ENCODE assay signal across 19 cellular contexts in the genomic region with DNA sequence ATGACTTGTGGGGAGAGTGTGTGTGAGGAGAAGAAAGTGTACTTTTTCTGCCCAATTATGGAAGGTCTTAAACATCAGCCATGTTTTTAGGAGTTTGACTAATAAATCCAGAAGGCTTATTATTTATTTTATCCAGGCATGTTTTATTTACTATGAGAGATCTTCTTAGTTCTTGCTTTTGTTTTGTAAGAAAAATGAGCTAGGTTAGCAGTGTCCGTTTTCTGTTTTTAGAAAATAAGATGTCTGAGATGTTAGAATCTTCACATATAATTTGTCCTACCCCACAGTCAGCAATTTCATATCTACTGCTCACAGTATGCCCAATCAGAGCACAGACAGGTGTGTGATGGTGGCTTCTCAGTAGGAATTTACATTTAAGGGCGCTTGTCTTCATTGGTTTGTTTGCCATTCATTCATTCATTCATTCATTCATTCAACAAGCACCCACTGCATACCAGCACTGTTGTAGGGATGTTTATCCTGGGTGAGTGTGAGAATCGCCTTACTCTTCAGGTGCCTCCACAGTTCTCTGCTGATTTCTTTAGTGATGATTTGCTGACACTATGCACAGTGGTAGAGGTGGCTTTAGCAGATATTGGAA.
DNase-seq lines count a peak whose midpoint lies in the region; ATAC-seq, FAIRE-seq and TF ChIP-seq lines count a peak whose summit lies in the region.
"Had no signal": no experiment of that assay in that cellular context is flagged by ENCODE, and none has a peak within 500 bp of the region (broad histone marks: within the 10 kb centered on the region; RNA-seq: fewer than 3 reads in every experiment).

No MANE protein-coding gene starts in this region.

- no peaks in the 10 kb centered on the region for H3K36me3 Mint-ChIP-seq in Caco-2 (ENCODE audit: insufficient read depth, unreplicated experiment)
- H3K36me3 Mint-ChIP-seq in stimulated activated effector memory CD8-positive, alpha-beta T cell treated with anti-CD3 and anti-CD28 coated beads, Interleukin-12 subunit alpha, Interleukin-12 subunit beta, amount 100 ng/mL, for 72 hours, result no peaks in the 10 kb centered on the region

- H3K23ac ChIP-seq in IMR-90 (ENCODE audit: low read depth, low read length) (0 out of 2 replicates have a peak overlapping the region, but pooled peaks have one; percentile 7), trophoblast cell (ENCODE audit: low read length) (no peak overlapping the region)

- peak overlapping the region; percentile 25 for H3K27ac Mint-ChIP-seq in Caco-2 (ENCODE audit: unreplicated experiment)
- peak overlapping the region; percentile 3 for H3K27ac Mint-ChIP-seq in stimulated activated effector memory CD8-positive, alpha-beta T cell treated with anti-CD3 and anti-CD28 coated beads, Interleukin-12 subunit alpha, Interleukin-12 subunit beta, amount 100 ng/mL, for 72 hours

- H3K14ac ChIP-seq in IMR-90 (replicated peaks; ENCODE audit: low read depth, low read length), result peak overlapping the region; percentile 67
- H3K14ac ChIP-seq in trophoblast cell (ENCODE audit: low read length), result no peak overlapping the region

- no peaks in the 10 kb centered on the region for H3K27me3 Mint-ChIP-seq in Caco-2 (ENCODE audit: insufficient read depth, unreplicated experiment)

- TF ChIP-seq CTCF in Caco-2 (IDR thresholded peaks at IDR 0.05; ENCODE audit: insufficient read depth in 1 of 2, low read depth in 1 of 2, low read length in 1 of 2, severe bottlenecking in 1 of 2, unreplicated experiment in 1 of 2) (no peak), IMR-90 (conservative IDR thresholded peaks at IDR 0.05; ENCODE audit: low read depth, low read length) (no peak)

- H3K9me3 Mint-ChIP-seq in Caco-2 (ENCODE audit: unreplicated experiment), result no peaks in the 10 kb centered on the region
- no peaks in the 10 kb centered on the region for H3K9me3 Mint-ChIP-seq in stimulated activated effector memory CD8-positive, alpha-beta T cell treated with anti-CD3 and anti-CD28 coated beads, Interleukin-12 subunit alpha, Interleukin-12 subunit beta, amount 100 ng/mL, for 72 hours
- H3K9me3 Mint-ChIP-seq: H9 had no signal

- no peak overlapping the region for H2AFZ ChIP-seq in IMR-90 (replicated peaks; ENCODE audit: low read length, poor library complexity)
- H2AFZ ChIP-seq in trophoblast cell (ENCODE audit: insufficient read depth, low read length, poor library complexity), result no peak overlapping the region

- WGBS in IMR-90 (ENCODE audit: extremely low coverage in 2 of 2, insufficient read length in 1 of 2), 2 experiments, result no CpG with 5 or more reads among the region's 3 CpGs
- WGBS in trophoblast cell (ENCODE audit: extremely low coverage, insufficient coverage, insufficient read length), result no CpG with 5 or more reads among the region's 3 CpGs

- ATAC-seq in IMR-90 (ENCODE audit: low read depth) (no peak), HG02885 (IDR thresholded peaks at IDR 0.05; ENCODE audit: poor library complexity, unreplicated experiment) (no peak), GM21423 (IDR thresholded peaks at IDR 0.05; ENCODE audit: unreplicated experiment) (no peak)
- no peak for ATAC-seq in stimulated activated effector memory CD8-positive, alpha-beta T cell treated with anti-CD3 and anti-CD28 coated beads, Interleukin-12 subunit alpha, Interleukin-12 subunit beta, amount 100 ng/mL, for 72 hours

- POLR2A ChIA-PET in Caco-2 (lab: Charles Lee), result no interaction called here
- POLR2A ChIA-PET in IMR-90 (lab: Charles Lee; ENCODE audit: unreplicated experiment), result no interaction called here

- H2AK5ac ChIP-seq in IMR-90 (ENCODE audit: low read depth, low read length), result peak overlapping the region; percentile 87
- H2AK5ac ChIP-seq in trophoblast cell (ENCODE audit: low read length), result no peak overlapping the region

- H3K4me3 ChIP-seq in Caco-2 (ENCODE audit: low read depth, low read length) (no peak overlapping the region), IMR-90 (ENCODE audit: insufficient read depth, low read depth, low read length) (no peak overlapping the region), trophoblast cell (ENCODE audit: low read depth, low read length) (no peak overlapping the region)
- H3K4me3 ChIP-seq: SJSA1 had no signal

- DNase-seq in Caco-2 (no peak), IMR-90 (no peak), trophoblast cell (no peak)
- DNase-seq in stimulated activated effector memory CD8-positive, alpha-beta T cell treated with anti-CD3 and anti-CD28 coated beads, Interleukin-12 subunit alpha, Interleukin-12 subunit beta, amount 100 ng/mL, for 72 hours (ENCODE audit: low spot score in 2 of 2), result no peak
- DNase-seq: AML-193, C1 segment of cervical spinal cord, H9, MV-4-11, NCI-H1694 treated with DMSO at 0.1 percent for 48 hours, NCI-H2081 treated with DMSO at 0.1 percent for 48 hours, NCI-H2171 treated with DMSO at 0.1 percent for 48 hours, NCI-H524 treated with DMSO at 0.1 percent for 48 hours had no signal

- H3K79me1 ChIP-seq in IMR-90 (ENCODE audit: low read depth in 1 of 2, low read length in 2 of 2) (peaks cover 9 to 17% of the 10 kb centered on the region in 2 experiments; a peak in 3 of 4 replicates), trophoblast cell (ENCODE audit: low read length) (no peaks in the 10 kb centered on the region)

- H2BK5ac ChIP-seq in IMR-90 (ENCODE audit: low read depth, low read length, poor library complexity, severe bottlenecking) (no peak overlapping the region), trophoblast cell (ENCODE audit: low read depth, low read length, poor library complexity) (no peak overlapping the region)

- no peak for TF ChIP-seq POLR2A in IMR-90 (IDR thresholded peaks at IDR 0.05; ENCODE audit: low read depth, low read length)

- no peaks in the 10 kb centered on the region for H3K27me3 ChIP-seq in Caco-2 (replicated peaks; ENCODE audit: control insufficient read depth, insufficient read depth, low read length)
- H3K27me3 ChIP-seq in IMR-90 (ENCODE audit: control insufficient read depth, insufficient read depth, low read length), result no peaks in the 10 kb centered on the region
- H3K27me3 ChIP-seq in trophoblast cell (ENCODE audit: insufficient read depth, low read length), result no peaks in the 10 kb centered on the region
- H3K27me3 ChIP-seq: SJSA1 had no signal

- H3K9ac ChIP-seq in IMR-90 (ENCODE audit: low read depth, low read length) (no peak overlapping the region), trophoblast cell (ENCODE audit: low read length) (no peak overlapping the region)

- peak overlapping the region; percentile 67 for H2BK20ac ChIP-seq in IMR-90 (ENCODE audit: low read depth, low read length)

- H3K27ac ChIP-seq in IMR-90 (ENCODE audit: insufficient read depth, low read length) (no peak overlapping the region), trophoblast cell (ENCODE audit: low read depth, low read length) (no peak overlapping the region)
- H3K27ac ChIP-seq: HL-60, SJSA1 had no signal

- CTCF ChIA-PET in Caco-2 (lab: Charles Lee), result interaction anchor here (0.6 to 1.2 kb wide), 2 partner anchors 82 to 187 kb away, joined by 3 to 5 read pairs; no protein-coding TSS in a partner anchor
- CTCF ChIA-PET in IMR-90 (lab: Yijun Ruan, JAX), result interaction anchor here (0.6 kb wide), 1 partner anchor 187 kb away, joined by 3 read pairs; no protein-coding TSS in a partner anchor

- no TSS peak for BruUV-seq in Caco-2 (replicated peaks; lab: Mats Ljungman, UMichigan)
- no TSS peak for BruUV-seq in IMR-90 (replicated peaks; lab: Mats Ljungman, UMichigan)

- no peak overlapping the region; the same call in 1 of the 2 replicates for H3K18ac ChIP-seq in IMR-90 (ENCODE audit: low read depth, low read length)
- no peak overlapping the region for H3K18ac ChIP-seq in trophoblast cell (ENCODE audit: low read length)

- no peak overlapping the region for H2AK9ac ChIP-seq in IMR-90 (replicated peaks; ENCODE audit: low read depth, low read length, poor library complexity)

- no peaks in the 10 kb centered on the region for H3K9me3 ChIP-seq in Caco-2
- H3K9me3 ChIP-seq in IMR-90 (ENCODE audit: control insufficient read depth, insufficient read depth, low read length), result no peaks in the 10 kb centered on the region; the same call in 1 of the 2 replicates
- H3K9me3 ChIP-seq in trophoblast cell (ENCODE audit: insufficient read depth, low read depth, low read length), result no peaks in the 10 kb centered on the region
- H3K9me3 ChIP-seq: SJSA1 had no signal

- H3K36me3 ChIP-seq in Caco-2 (ENCODE audit: control insufficient read depth, insufficient read depth, low read length), result no peaks in the 10 kb centered on the region; the same call in 1 of the 2 replicates
- H3K36me3 ChIP-seq in IMR-90 (ENCODE audit: control insufficient read depth, insufficient read depth, low read length), result no peaks in the 10 kb centered on the region
- H3K36me3 ChIP-seq in trophoblast cell (ENCODE audit: control insufficient read depth in 1 of 2, insufficient read depth in 2 of 2, low read length in 2 of 2), result no peaks in the 10 kb centered on the region
- H3K36me3 ChIP-seq: SJSA1 had no signal

- peak; percentile 50 for FAIRE-seq in endometrium (lab: Jason Lieb, UNC)
- FAIRE-seq: D721Med, RCC 7860 had no signal

- H4K8ac ChIP-seq in IMR-90 (ENCODE audit: low read depth in 2 of 2, low read length in 2 of 2) (no peak overlapping the region; a peak in 1 of 4 replicates), trophoblast cell (ENCODE audit: low read depth, low read length) (no peak overlapping the region)

- peaks cover 19% of the 10 kb centered on the region for H3K4me1 Mint-ChIP-seq in Caco-2 (ENCODE audit: low read depth, unreplicated experiment)
- H3K4me1 Mint-ChIP-seq in stimulated activated effector memory CD8-positive, alpha-beta T cell treated with anti-CD3 and anti-CD28 coated beads, Interleukin-12 subunit alpha, Interleukin-12 subunit beta, amount 100 ng/mL, for 72 hours, result peaks cover 17% of the 10 kb centered on the region

- H3K4me1 ChIP-seq in Caco-2, result peaks cover 41% of the 10 kb centered on the region
- peaks cover 11% of the 10 kb centered on the region for H3K4me1 ChIP-seq in IMR-90 (ENCODE audit: control insufficient read depth, insufficient read depth, low read length)
- H3K4me1 ChIP-seq in trophoblast cell (ENCODE audit: control insufficient read depth in 1 of 2, insufficient read depth in 2 of 2, low read length in 2 of 2), result no peaks in the 10 kb centered on the region

- H3K4ac ChIP-seq in IMR-90 (ENCODE audit: low read depth, low read length), result peak overlapping the region; percentile 69; the same call in 1 of the 2 replicates
- H3K4ac ChIP-seq in trophoblast cell (ENCODE audit: low read depth, low read length), result no peak overlapping the region

- H4K91ac ChIP-seq in IMR-90 (ENCODE audit: insufficient read depth, low read depth, low read length), result no peak overlapping the region
- no peak overlapping the region for H4K91ac ChIP-seq in trophoblast cell (ENCODE audit: low read depth, low read length)

- H3K9me1 ChIP-seq in IMR-90 (ENCODE audit: insufficient read depth, low read length), result peaks cover 10% of the 10 kb centered on the region

- in situ Hi-C loops in IMR-90 (cut with MboI; ENCODE audit: low sequenced_read_pairs), result no loop called here

- peak overlapping the region; percentile 23; the same call in 1 of the 2 replicates for H4K5ac ChIP-seq in IMR-90 (ENCODE audit: low read depth, low read length)

- H2BK15ac ChIP-seq in IMR-90 (ENCODE audit: low read depth, low read length), result peak overlapping the region; percentile 92; the same call in 1 of the 3 replicates

- H4K12ac ChIP-seq in trophoblast cell (ENCODE audit: low read depth, low read length), result no peak overlapping the region

- H3K56ac ChIP-seq in IMR-90 (ENCODE audit: extremely low read depth, insufficient read depth, low read length), result no peak overlapping the region

- dilution Hi-C loops in IMR-90 (cut with HindIII; ENCODE audit: low sequenced_read_pairs, unreplicated experiment), result no loop called here

- H2BK120ac ChIP-seq in IMR-90 (ENCODE audit: low read depth, low read length), result peak overlapping the region; percentile 38; the same call in 1 of the 2 replicates
- no peak overlapping the region for H2BK120ac ChIP-seq in trophoblast cell (ENCODE audit: insufficient read depth, low read length, poor library complexity)

- no peak overlapping the region for H3K4me2 ChIP-seq in IMR-90 (ENCODE audit: low read depth, low read length)
- H3K4me2 ChIP-seq in trophoblast cell (ENCODE audit: low read length), result no peak overlapping the region

- TF ChIP-seq RAD21 in IMR-90 (IDR thresholded peaks at IDR 0.05; ENCODE audit: low read length), result no peak

- intact Hi-C loops in Caco-2 (cut with micrococcal nuclease; ENCODE audit: unreplicated experiment), result no loop called here
- intact Hi-C loops in IMR-90 (cut with micrococcal nuclease), result no loop called here

- no peaks in the 10 kb centered on the region for H4K20me1 ChIP-seq in IMR-90 (ENCODE audit: insufficient read depth, low read length)

- peak overlapping the region; percentile 32 for H3K4me3 Mint-ChIP-seq in Caco-2 (ENCODE audit: unreplicated experiment)
- H3K4me3 Mint-ChIP-seq in stimulated activated effector memory CD8-positive, alpha-beta T cell treated with anti-CD3 and anti-CD28 coated beads, Interleukin-12 subunit alpha, Interleukin-12 subunit beta, amount 100 ng/mL, for 72 hours, result no peak overlapping the region
- H3K4me3 Mint-ChIP-seq: H9 had no signal

- H2BK12ac ChIP-seq in trophoblast cell (ENCODE audit: low read length), result no peak overlapping the region

- H3K79me2 ChIP-seq in trophoblast cell (ENCODE audit: control insufficient read depth, insufficient read depth, low read length, poor library complexity), result no peaks in the 10 kb centered on the region
